ENCODE assay signal across 10 cellular contexts in the genomic region with DNA sequence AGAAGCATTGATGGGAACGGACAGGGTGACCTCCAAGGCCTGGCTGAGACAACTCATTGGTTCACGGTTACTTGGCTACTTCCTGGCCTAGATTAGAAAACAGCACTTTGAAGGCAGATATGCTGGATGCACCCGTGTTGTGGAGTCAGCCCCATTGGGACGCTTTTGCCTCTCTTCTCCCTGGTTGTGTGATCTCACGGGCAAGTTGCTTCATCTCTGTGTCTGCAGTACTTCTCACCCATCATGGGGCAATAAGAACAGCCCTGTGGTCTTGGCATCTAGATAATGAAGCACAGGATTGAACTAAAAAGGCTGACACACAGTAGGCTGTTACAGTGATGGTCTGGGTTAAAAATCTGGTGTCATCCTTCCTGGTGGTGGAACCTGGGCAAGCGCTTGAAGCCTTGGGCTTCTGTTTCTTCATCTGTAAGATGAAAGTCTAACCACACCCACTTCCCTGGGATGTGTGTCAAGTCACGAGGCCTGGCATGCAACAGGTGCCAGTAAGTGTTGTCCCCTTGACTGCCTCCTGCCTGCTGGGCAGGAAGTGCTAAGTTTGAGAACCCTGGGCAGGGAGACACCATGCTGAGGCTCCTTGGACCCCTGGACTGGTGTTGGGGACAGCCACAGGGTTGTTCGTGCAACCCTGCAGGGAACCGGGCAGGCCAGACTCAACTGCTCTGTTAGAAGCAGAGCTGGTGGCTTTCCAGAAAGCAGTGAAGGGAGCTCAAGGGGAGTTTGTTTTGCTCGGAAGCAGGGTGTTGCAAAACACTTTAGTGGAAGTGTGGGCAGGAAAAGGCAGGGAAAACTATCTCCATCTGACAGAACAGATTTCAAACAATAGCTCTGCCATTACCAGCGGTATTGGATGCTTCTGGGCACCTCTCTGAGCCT. TPM values are rescaled to one million over a fixed set of nuclear protein-coding genes. Genes with fewer than 3 reads are reported as not detected.
DNase-seq lines count a peak whose midpoint lies in the region; ATAC-seq and TF ChIP-seq lines count a peak whose summit lies in the region.
"Had no signal": no experiment of that assay in that cellular context is flagged by ENCODE, and none has a peak within 500 bp of the region (broad histone marks: within the 10 kb centered on the region; RNA-seq: fewer than 3 reads in every experiment).

No MANE protein-coding gene starts in this region.

- H3K27me3 Mint-ChIP-seq in activated CD4-positive, alpha-beta T cell treated with anti-CD3 and anti-CD28 coated beads for 36 hours, result no peaks in the 10 kb centered on the region
- no peaks in the 10 kb centered on the region for H3K27me3 Mint-ChIP-seq in T-helper 17 cell
- H3K27me3 Mint-ChIP-seq: effector memory CD8-positive, alpha-beta T cell had no signal

- DNase-seq in activated CD4-positive, alpha-beta T cell treated with anti-CD3 and anti-CD28 coated beads for 36 hours, result peak; percentile 68
- no peak for DNase-seq in activated CD4-positive, alpha-beta T cell treated with anti-CD3 and anti-CD28 coated beads for 1 hour
- DNase-seq in T-helper 17 cell, result peak in 1 of 3 donors; percentile 43
- peak; percentile 42 for DNase-seq in epithelial cell of esophagus (ENCODE audit: low read depth)
- peak; percentile 44 for DNase-seq in stimulated activated CD8-positive, alpha-beta memory T cell treated with anti-CD3 and anti-CD28 coated beads, Interleukin-4, amount 100 ng/mL, for 48 hours
- no peak for DNase-seq in GM19240 (ENCODE audit: insufficient read length, low spot score)
- DNase-seq in NCI-H526 treated with DMSO at 0.1 percent for 48 hours (lab: John Stamatoyannopoulos, UW), result no peak
- no peak for DNase-seq in NCI-H446 (lab: John Stamatoyannopoulos, UW)
- DNase-seq: effector memory CD8-positive, alpha-beta T cell; NCI-H526 had no signal

- H3K36me3 Mint-ChIP-seq in activated CD4-positive, alpha-beta T cell treated with anti-CD3 and anti-CD28 coated beads for 36 hours (ENCODE audit: low read depth), result no peaks in the 10 kb centered on the region
- H3K36me3 Mint-ChIP-seq in T-helper 17 cell (ENCODE audit: low read depth), result no peaks in the 10 kb centered on the region

- H3K4me3 Mint-ChIP-seq in activated CD4-positive, alpha-beta T cell treated with anti-CD3 and anti-CD28 coated beads for 36 hours, result no peak overlapping the region
- peak overlapping the region; percentile 78 for H3K4me3 Mint-ChIP-seq in T-helper 17 cell

- intact Hi-C loops in activated CD4-positive, alpha-beta T cell treated with anti-CD3 and anti-CD28 coated beads for 36 hours (cut with DNase I, micrococcal nuclease), result loop anchor here in 1 of 2 experiments (5.0 kb wide), 1 partner anchor 371 kb away; no protein-coding TSS in a partner anchor

- POLR2A ChIA-PET in activated CD4-positive, alpha-beta T cell treated with anti-CD3 and anti-CD28 coated beads for 36 hours (lab: Charles Lee), result no interaction called here

- no peaks in the 10 kb centered on the region for H3K9me3 Mint-ChIP-seq in activated CD4-positive, alpha-beta T cell treated with anti-CD3 and anti-CD28 coated beads for 36 hours (ENCODE audit: low read depth)
- H3K9me3 Mint-ChIP-seq: effector memory CD8-positive, alpha-beta T cell had no signal

- peaks cover 64% of the 10 kb centered on the region for H3K4me1 Mint-ChIP-seq in activated CD4-positive, alpha-beta T cell treated with anti-CD3 and anti-CD28 coated beads for 36 hours
- peaks cover 47% of the 10 kb centered on the region for H3K4me1 Mint-ChIP-seq in T-helper 17 cell

- peak overlapping the region; percentile 79 for H3K27ac Mint-ChIP-seq in activated CD4-positive, alpha-beta T cell treated with anti-CD3 and anti-CD28 coated beads for 36 hours
- H3K27ac Mint-ChIP-seq in T-helper 17 cell, result peak overlapping the region; percentile 88

- no peak overlapping the region for H3K4me3 ChIP-seq in epithelial cell of esophagus (ENCODE audit: low read length)

- ATAC-seq in activated CD4-positive, alpha-beta T cell treated with anti-CD3 and anti-CD28 coated beads for 36 hours, result peak; percentile 24
- ATAC-seq in T-helper 17 cell, result peak; percentile 37
- ATAC-seq: effector memory CD8-positive, alpha-beta T cell had no signal

- CTCF ChIA-PET in activated CD4-positive, alpha-beta T cell treated with anti-CD3 and anti-CD28 coated beads for 36 hours (lab: Charles Lee), result interaction anchor here (0.6 to 3.1 kb wide), 14 partner anchors 8 to 238 kb away, joined by 3 to 34 read pairs (median 5); no protein-coding TSS in a partner anchor

- peak; percentile 16 for TF ChIP-seq CTCF in epithelial cell of esophagus (IDR thresholded peaks at IDR 0.05; ENCODE audit: insufficient read depth, low read depth, low read length, missing control alignments)

- no peaks in the 10 kb centered on the region for H3K9me3 ChIP-seq in T-helper 17 cell (ENCODE audit: control insufficient read depth, low read length, poor library complexity, severe bottlenecking)

RNA-seq across cellular contexts. Expression of gene MAP2K3, which starts 6.0 kb away (rescaled TPM):
- 100 to 1,000 TPM; 122 to 123 TPM for total RNA-seq in activated CD4-positive, alpha-beta T cell treated with anti-CD3 and anti-CD28 coated beads for 36 hours
- 10 to 100 TPM; 61.2 to 73.0 TPM for total RNA-seq in T-helper 17 cell

RNA-seq across cellular contexts. Expression of gene NATD1, which starts 25.3 kb away (rescaled TPM):
- 1 to 10 TPM; 1.5 to 1.7 TPM for total RNA-seq in activated CD4-positive, alpha-beta T cell treated with anti-CD3 and anti-CD28 coated beads for 36 hours
- 1 to 10 TPM; 4.9 to 8.4 TPM for total RNA-seq in T-helper 17 cell

Comparison
In these comparisons a context has a peak if more than half of its experiments do, and no peak if none do; other contexts are left out.
1. DNase-seq: peak in activated CD4-positive, alpha-beta T cell treated with anti-CD3 and anti-CD28 coated beads for 36 hours (single experiment), epithelial cell of esophagus (single experiment) and stimulated activated CD8-positive, alpha-beta memory T cell treated with anti-CD3 and anti-CD28 coated beads, Interleukin-4, amount 100 ng/mL, for 48 hours (single experiment); none in activated CD4-positive, alpha-beta T cell treated with anti-CD3 and anti-CD28 coated beads for 1 hour (single experiment), GM19240 (single experiment), NCI-H526 treated with DMSO at 0.1 percent for 48 hours (single experiment) and NCI-H446 (0 of 2).